Comparison of ENCODE assay signal across 10 cellular contexts in genomic region chr17:17269926-17270773, GRCh38. TPM values are rescaled to one million over a fixed set of nuclear protein-coding genes. Genes with fewer than 3 reads are reported as not detected.
DNase-seq lines count a peak whose midpoint lies in the region; ATAC-seq and TF ChIP-seq lines count a peak whose summit lies in the region.
"Had no signal": no experiment of that assay in that cellular context is flagged by ENCODE, and none has a peak within 500 bp of the region (broad histone marks: within the 10 kb centered on the region; RNA-seq: fewer than 3 reads in every experiment).

No MANE protein-coding gene starts in this region.

- H3K36me3 Mint-ChIP-seq in activated naive CD8-positive, alpha-beta T cell treated with anti-CD3 and anti-CD28 coated beads, Interleukin-2, amount 10 ng/mL, durations not matched to agents 7 days and 5 days = peaks cover 20% of the 10 kb centered on the region
- peaks cover 6% of the 10 kb centered on the region for H3K36me3 Mint-ChIP-seq in neural crest cell (ENCODE audit: low read depth)

- no peak for TF ChIP-seq POLR2A in lower leg skin (IDR thresholded peaks at IDR 0.05)

- 91 to 94% methylated on average over 9 of the region's 9 CpGs for WGBS in lower leg skin, 2 donors

- H3K4me3 ChIP-seq in lower leg skin (ENCODE audit: low read depth, poor library complexity, severe bottlenecking) = no peak overlapping the region

- H3K27me3 Mint-ChIP-seq in activated naive CD8-positive, alpha-beta T cell treated with anti-CD3 and anti-CD28 coated beads, Interleukin-2, amount 10 ng/mL, durations not matched to agents 7 days and 5 days = no peaks in the 10 kb centered on the region
- no peaks in the 10 kb centered on the region for H3K27me3 Mint-ChIP-seq in neural crest cell (ENCODE audit: low read depth)

- DNase-seq in ELF-1 (ENCODE audit: low read depth, low spot score) (peak; percentile 64), NAMALWA (ENCODE audit: low spot score) (peak; percentile 24), neural crest cell (ENCODE audit: low read depth, low spot score) (peak; percentile 8), lower leg skin (ENCODE audit: low spot score in 2 of 2) (no peak), C1 segment of cervical spinal cord (lab: John Stamatoyannopoulos, UW) (no peak)
- DNase-seq in activated naive CD8-positive, alpha-beta T cell treated with anti-CD3 and anti-CD28 coated beads, Interleukin-2, amount 10 ng/mL, durations not matched to agents 7 days and 5 days = peak; percentile 35
- DNase-seq: aorta, NCI-H187 had no signal

- ATAC-seq in activated naive CD8-positive, alpha-beta T cell treated with anti-CD3 and anti-CD28 coated beads, Interleukin-2, amount 10 ng/mL, durations not matched to agents 7 days and 5 days (ENCODE audit: low read depth) = no peak
- ATAC-seq in HG03439 (IDR thresholded peaks at IDR 0.05; ENCODE audit: unreplicated experiment) (no peak), HG03095 (IDR thresholded peaks at IDR 0.05; ENCODE audit: unreplicated experiment) (no peak)

- no peaks in the 10 kb centered on the region for H3K9me3 Mint-ChIP-seq in activated naive CD8-positive, alpha-beta T cell treated with anti-CD3 and anti-CD28 coated beads, Interleukin-2, amount 10 ng/mL, durations not matched to agents 7 days and 5 days
- H3K9me3 Mint-ChIP-seq in neural crest cell = no peaks in the 10 kb centered on the region

- peaks cover 4% of the 10 kb centered on the region for H3K4me1 Mint-ChIP-seq in activated naive CD8-positive, alpha-beta T cell treated with anti-CD3 and anti-CD28 coated beads, Interleukin-2, amount 10 ng/mL, durations not matched to agents 7 days and 5 days
- H3K4me1 Mint-ChIP-seq in neural crest cell = no peaks in the 10 kb centered on the region

- H3K4me3 Mint-ChIP-seq in activated naive CD8-positive, alpha-beta T cell treated with anti-CD3 and anti-CD28 coated beads, Interleukin-2, amount 10 ng/mL, durations not matched to agents 7 days and 5 days = no peak overlapping the region
- H3K4me3 Mint-ChIP-seq in neural crest cell = no peak overlapping the region

- no peak overlapping the region for H3K27ac Mint-ChIP-seq in activated naive CD8-positive, alpha-beta T cell treated with anti-CD3 and anti-CD28 coated beads, Interleukin-2, amount 10 ng/mL, durations not matched to agents 7 days and 5 days
- H3K27ac Mint-ChIP-seq in neural crest cell (ENCODE audit: unreplicated experiment) = no peak overlapping the region

- POLR2A ChIA-PET in activated naive CD8-positive, alpha-beta T cell treated with anti-CD3 and anti-CD28 coated beads, Interleukin-2, amount 10 ng/mL, durations not matched to agents 7 days and 5 days (lab: Charles Lee) = no interaction called here

- peak; percentile 54 for TF ChIP-seq CTCF in neural crest cell (conservative IDR thresholded peaks at IDR 0.05)
- no peak for TF ChIP-seq CTCF in lower leg skin (IDR thresholded peaks at IDR 0.05)

- intact Hi-C loops in lower leg skin (cut with DNase I; ENCODE audit: low total_unique reads) = no loop called here

RNA-seq across cellular contexts. Expression of gene COPS3, which starts 10.9 kb away (rescaled TPM):
- 10 to 100 TPM; 79.5 to 85.4 TPM for total RNA-seq in activated naive CD8-positive, alpha-beta T cell treated with anti-CD3 and anti-CD28 coated beads, Interleukin-2, amount 10 ng/mL, durations not matched to agents 7 days and 5 days
- total RNA-seq in neural crest cell (107 and 109 TPM in 2 replicates), lower leg skin (10 to 100 TPM; 50.8 to 68.0 (median 59.6) TPM)

RNA-seq across cellular contexts. Expression of gene NT5M, which starts 33.0 kb away (rescaled TPM):
- total RNA-seq in activated naive CD8-positive, alpha-beta T cell treated with anti-CD3 and anti-CD28 coated beads, Interleukin-2, amount 10 ng/mL, durations not matched to agents 7 days and 5 days = 10 to 100 TPM in 1 of 2 experiments, 1 to 10 TPM in 1; 7.4 to 10.2 TPM
- total RNA-seq in neural crest cell = 8.4 and 10.3 TPM in 2 replicates
- total RNA-seq in lower leg skin = 1 to 10 TPM in 2 of 4 donors, under 1 TPM in 2; 0.53 to 4.5 (median 1.1) TPM

RNA-seq across cellular contexts. Expression of gene FLCN, which starts 33.2 kb away (rescaled TPM):
- total RNA-seq in activated naive CD8-positive, alpha-beta T cell treated with anti-CD3 and anti-CD28 coated beads, Interleukin-2, amount 10 ng/mL, durations not matched to agents 7 days and 5 days = 10 to 100 TPM; 49.2 to 53.0 TPM
- total RNA-seq in neural crest cell = 38.7 and 44.4 TPM in 2 replicates
- total RNA-seq in lower leg skin = 10 to 100 TPM; 33.4 to 54.8 (median 39.1) TPM

Comparison
In these comparisons a context has a peak if more than half of its experiments do, and no peak if none do; other contexts are left out.
1. DNase-seq: peak in ELF-1 (single experiment), NAMALWA (single experiment), activated naive CD8-positive, alpha-beta T cell treated with anti-CD3 and anti-CD28 coated beads, Interleukin-2, amount 10 ng/mL, durations not matched to agents 7 days and 5 days (single experiment) and neural crest cell (single experiment); none in lower leg skin (0 of 2) and C1 segment of cervical spinal cord (0 of 14).